In the genomic region with DNA sequence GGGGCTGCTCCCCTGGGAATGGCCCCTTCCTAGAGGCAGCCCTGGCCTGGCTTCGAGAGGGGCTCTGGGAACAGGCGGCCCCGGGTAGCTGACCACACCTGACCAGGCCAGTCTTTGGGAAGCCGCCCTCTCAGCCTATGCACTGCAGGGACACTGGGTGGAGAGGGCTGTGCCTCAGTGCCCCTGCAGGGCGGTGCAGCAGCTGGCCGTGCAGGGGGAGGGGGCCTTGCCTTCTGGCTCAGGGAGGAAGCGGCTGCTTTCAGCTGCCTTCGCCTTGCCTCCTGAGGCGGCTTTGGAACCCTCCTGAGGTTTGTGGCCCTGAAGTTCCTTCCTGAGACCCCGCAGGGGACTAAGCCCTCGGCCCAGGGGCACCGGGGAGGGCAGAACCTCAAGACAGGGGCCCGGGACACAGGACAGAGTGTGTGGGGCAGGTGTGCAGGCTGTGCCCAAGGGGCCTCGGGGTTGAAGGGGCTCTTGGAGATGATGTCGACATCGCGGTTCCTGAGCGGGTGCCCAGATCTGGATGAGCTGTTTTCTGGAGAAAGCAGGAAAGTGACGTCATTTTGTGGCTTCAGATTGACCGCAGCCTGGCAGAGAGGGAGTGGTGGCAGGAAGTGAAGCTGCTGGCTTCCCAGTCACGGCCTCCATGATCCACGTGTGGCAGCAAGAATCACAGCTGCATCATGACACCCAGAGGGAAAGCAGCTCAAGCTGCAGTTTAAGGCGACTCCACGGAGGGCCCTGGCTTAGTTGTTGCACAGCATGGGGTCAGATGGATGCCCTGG, we compare ENCODE assay signal across 9 cellular contexts. TPM values are rescaled to one million over a fixed set of nuclear protein-coding genes. Genes with fewer than 3 reads are reported as not detected.
DNase-seq lines count a peak whose midpoint lies in the region; ATAC-seq lines count a peak whose summit lies in the region.
"Had no signal": no experiment of that assay in that cellular context is flagged by ENCODE, and none has a peak within 500 bp of the region (broad histone marks: within the 10 kb centered on the region; RNA-seq: fewer than 3 reads in every experiment).

No MANE protein-coding gene starts in this region.

- H3K4me3 ChIP-seq in skeletal muscle cell (ENCODE audit: low read depth, low read length) = no peak overlapping the region

- ATAC-seq in HG02981 (IDR thresholded peaks at IDR 0.05; ENCODE audit: unreplicated experiment) = no peak
- no peak for ATAC-seq in HG03045 (IDR thresholded peaks at IDR 0.05; ENCODE audit: unreplicated experiment)

- DNase-seq in GM04503 (ENCODE audit: low read depth) (peak; percentile 95), SIG-M5 (lab: John Stamatoyannopoulos, UW) (peak; percentile 77), glomerular endothelial cell (ENCODE audit: extremely low read depth, low read depth, low spot score) (peak; percentile 71), skeletal muscle cell (ENCODE audit: low read depth) (peak; percentile 98), NCI-H1930 (lab: John Stamatoyannopoulos, UW) (no peak)
- DNase-seq in activated effector memory CD4-positive, alpha-beta T cell treated with Interleukin-2 at 50 U/mL for 16 hours = peak; percentile 75

RNA-seq across cellular contexts. Expression of a gene that starts 17.7 kb away (rescaled TPM):
- total RNA-seq in glomerular endothelial cell = 1.5 and 3.1 TPM in 2 replicates

RNA-seq across cellular contexts. Expression of a gene that starts 21.4 kb away (rescaled TPM):
- not detected in 2 replicates for total RNA-seq in glomerular endothelial cell
- total RNA-seq: T-helper 1 cell treated with Interleukin-12 subunit alpha and Interleukin-12 subunit beta and Interleukin-4 antibody, amounts not matched to agents 30 ng/mL and 1 ng/mL, for 36 hours had no signal

RNA-seq across cellular contexts. Expression of a gene that starts 29.0 kb away (rescaled TPM):
- not detected in 2 replicates for total RNA-seq in glomerular endothelial cell
- total RNA-seq: T-helper 1 cell treated with Interleukin-12 subunit alpha and Interleukin-12 subunit beta and Interleukin-4 antibody, amounts not matched to agents 30 ng/mL and 1 ng/mL, for 36 hours had no signal

RNA-seq across cellular contexts. Expression of a gene that starts 49.7 kb away (rescaled TPM):
- 55.0 and 60.3 TPM in 2 replicates for total RNA-seq in glomerular endothelial cell

RNA-seq across cellular contexts. Expression of a gene that starts 49.7 kb away (rescaled TPM):
- total RNA-seq in glomerular endothelial cell = 20.1 and 22.2 TPM in 2 replicates

Comparison
In these comparisons a context has a peak if more than half of its experiments do, and no peak if none do; other contexts are left out.
1. DNase-seq: peak in GM04503 (single experiment), SIG-M5 (single experiment), activated effector memory CD4-positive, alpha-beta T cell treated with Interleukin-2 at 50 U/mL for 16 hours (single experiment), glomerular endothelial cell (single experiment) and skeletal muscle cell (single experiment); none in NCI-H1930 (0 of 2).